9 cellular contexts compared by ENCODE assay signal in the genomic region with DNA sequence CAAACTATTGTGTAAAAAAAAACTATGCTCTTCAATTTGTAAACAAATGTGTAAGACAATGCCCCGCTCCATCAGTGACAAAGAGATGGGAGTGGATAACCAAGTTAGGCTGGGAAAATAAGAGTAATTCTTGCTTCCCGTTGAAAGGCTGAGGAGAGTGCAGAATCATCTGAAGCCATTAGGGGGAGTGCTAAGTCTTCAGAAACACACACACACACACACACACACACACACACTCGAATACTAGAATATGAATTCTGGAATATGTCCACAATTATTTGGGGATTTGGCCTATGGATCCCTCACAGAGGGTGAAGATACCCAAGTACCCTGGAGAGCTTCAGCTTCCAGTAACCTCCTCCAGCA. TPM values are rescaled to one million over a fixed set of nuclear protein-coding genes. Genes with fewer than 3 reads are reported as not detected.
A peak's percentile ranks its signal among the peaks of the same experiment; 100 is the strongest.
DNase-seq lines count a peak whose midpoint lies in the region; TF ChIP-seq lines count a peak whose summit lies in the region.
"Had no signal": no experiment of that assay in that cellular context is flagged by ENCODE, and none has a peak within 500 bp of the region (broad histone marks: within the 10 kb centered on the region; RNA-seq: fewer than 3 reads in every experiment).

No MANE protein-coding gene starts in this region.

- in situ Hi-C loops in GM13977 (cut with MboI; ENCODE audit: low pct_unique_long_range_greater_than_20kb, low sequenced_read_pairs, unreplicated experiment): loop anchor here (25.0 kb wide), 1 partner anchor 175 kb away; a partner anchor contains a TSS

- H3K79me2 ChIP-seq in Loucy (ENCODE audit: insufficient read depth, low read length): no peaks in the 10 kb centered on the region

- no peaks in the 10 kb centered on the region for H3K9me2 ChIP-seq in Loucy (replicated peaks; ENCODE audit: low read depth, low read length)

- no peak overlapping the region for H2AFZ ChIP-seq in Loucy (ENCODE audit: low read length)

- no peaks in the 10 kb centered on the region for H3K27me3 ChIP-seq in Loucy (ENCODE audit: insufficient read depth, low read length, poor library complexity, severe bottlenecking)

- no peaks in the 10 kb centered on the region for H3K9me3 ChIP-seq in Loucy (ENCODE audit: insufficient read depth, low read depth, low read length)

- DNase-seq in AG10803 (ENCODE audit: low read depth) (peak; percentile 89), GM13977 (ENCODE audit: low spot score) (peak; percentile 70), SK-N-DZ (ENCODE audit: low spot score) (peak; percentile 57), fibroblast of peridontal ligament (ENCODE audit: extremely low read depth) (peak; percentile 94), pulmonary artery endothelial cell (ENCODE audit: low read depth, low spot score) (peak; percentile 76), mesenteric fat pad (ENCODE audit: low spot score) (no peak)
- DNase-seq in stimulated activated CD4-positive, alpha-beta T cell treated with anti-CD3 and anti-CD28 coated beads, Interleukin-12 subunit alpha, Interleukin-12 subunit beta, amount 100 ng/mL, for 4 hours: no peak

- H3F3A ChIP-seq in Loucy (ENCODE audit: low read depth): no peaks in the 10 kb centered on the region

- TF ChIP-seq CTCF in AG10803 (conservative IDR thresholded peaks at IDR 0.05; ENCODE audit: low read length) (peak; percentile 73), GM13977 (IDR thresholded peaks at IDR 0.05; ENCODE audit: extremely low read depth, insufficient read depth, missing control alignments) (peak; percentile 56), Loucy (conservative IDR thresholded peaks at IDR 0.05; ENCODE audit: low read length) (peak; percentile 68)

- peak overlapping the region; percentile 34 for H3K4me2 ChIP-seq in Loucy (ENCODE audit: low read depth, low read length, poor library complexity, severe bottlenecking)

- peaks cover 3% of the 10 kb centered on the region for H3K4me1 ChIP-seq in Loucy (ENCODE audit: insufficient read depth, low read length, poor library complexity, severe bottlenecking)

- H3K9ac ChIP-seq in Loucy (ENCODE audit: low read depth, low read length, poor library complexity, severe bottlenecking): no peak overlapping the region

- H3K4me3 ChIP-seq in AG10803 (ENCODE audit: low read length) (no peak overlapping the region), Loucy (ENCODE audit: low read length, poor library complexity, severe bottlenecking) (no peak overlapping the region)

- H4K20me1 ChIP-seq in Loucy (ENCODE audit: insufficient read depth, low read length, poor library complexity, severe bottlenecking): no peaks in the 10 kb centered on the region

- H3K36me3 ChIP-seq in Loucy (ENCODE audit: insufficient read depth, low read length): no peaks in the 10 kb centered on the region

RNA-seq across cellular contexts. Expression of a gene that starts 27.8 kb away (rescaled TPM):
- polyA plus RNA-seq in SK-N-DZ (2014; cell fraction: cytosol; rRNA removed): 1.0 and 3.2 TPM in 2 replicates
- polyA plus RNA-seq in SK-N-DZ (2014; cell fraction: nucleus; rRNA removed): 22.4 and 37.0 TPM in 2 replicates
- total RNA-seq in pulmonary artery endothelial cell (17.9 and 20.4 TPM in 2 replicates), mesenteric fat pad (14.8 TPM)
- polyA plus RNA-seq: IgD-negative memory B cell had no signal

RNA-seq across cellular contexts. Expression of a gene that starts 37.3 kb away (rescaled TPM):
- polyA plus RNA-seq in SK-N-DZ (2014; cell fraction: cytosol; rRNA removed): 9.6 and 12.7 TPM in 2 replicates
- polyA plus RNA-seq in SK-N-DZ (2014; cell fraction: nucleus; rRNA removed): 35.3 and 43.4 TPM in 2 replicates
- total RNA-seq in pulmonary artery endothelial cell (8.1 and 12.6 TPM in 2 replicates), mesenteric fat pad (11.3 TPM)

Comparison
In these comparisons a context has a peak if more than half of its experiments do, and no peak if none do; other contexts are left out.
1. DNase-seq: peak in AG10803 (single experiment), GM13977 (single experiment), SK-N-DZ (single experiment), fibroblast of peridontal ligament (single experiment) and pulmonary artery endothelial cell (single experiment); none in mesenteric fat pad (single experiment) and stimulated activated CD4-positive, alpha-beta T cell treated with anti-CD3 and anti-CD28 coated beads, Interleukin-12 subunit alpha, Interleukin-12 subunit beta, amount 100 ng/mL, for 4 hours (single experiment).
2. Peak in every context shown above with its lines, with median percentiles within 50 percentile points of each other: CTCF ChIP-seq.